Comparison of ENCODE assay signal across 2 cellular contexts in genomic region chr2:121075006-121075545, GRCh38.
TF ChIP-seq lines count a peak whose summit lies in the region.

No MANE protein-coding gene starts in this region.

TF ChIP-seq in K562, 482 proteins besides CTCF, POLR2A, EP300 and RAD21 (continued from another document and continues in another):
- TF ChIP-seq, protein P1, sequence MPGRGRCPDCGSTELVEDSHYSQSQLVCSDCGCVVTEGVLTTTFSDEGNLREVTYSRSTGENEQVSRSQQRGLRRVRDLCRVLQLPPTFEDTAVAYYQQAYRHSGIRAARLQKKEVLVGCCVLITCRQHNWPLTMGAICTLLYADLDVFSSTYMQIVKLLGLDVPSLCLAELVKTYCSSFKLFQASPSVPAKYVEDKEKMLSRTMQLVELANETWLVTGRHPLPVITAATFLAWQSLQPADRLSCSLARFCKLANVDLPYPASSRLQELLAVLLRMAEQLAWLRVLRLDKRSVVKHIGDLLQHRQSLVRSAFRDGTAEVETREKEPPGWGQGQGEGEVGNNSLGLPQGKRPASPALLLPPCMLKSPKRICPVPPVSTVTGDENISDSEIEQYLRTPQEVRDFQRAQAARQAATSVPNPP (IDR thresholded peaks at IDR 0.05; ENCODE audit: borderline replicate concordance, insufficient read depth, insufficient read length) = no peak
- TF ChIP-seq NELFE (IDR thresholded peaks at IDR 0.05; ENCODE audit: insufficient read depth, insufficient read length) = peak; percentile 62
- no peak for TF ChIP-seq ZNF324 (CRISPR knock-in tag; IDR thresholded peaks at IDR 0.05)
- no peak for TF ChIP-seq GATAD2B (IDR thresholded peaks at IDR 0.05; ENCODE audit: borderline replicate concordance)
- peak; percentile 38; the same call in 1 of the 2 replicates for TF ChIP-seq NR4A1 (CRISPR knock-in tag; IDR thresholded peaks at IDR 0.05)
- no peak; the same call in 1 of the 2 replicates for TF ChIP-seq NR4A1 (tag; IDR thresholded peaks at IDR 0.05)
- TF ChIP-seq, protein P2, sequence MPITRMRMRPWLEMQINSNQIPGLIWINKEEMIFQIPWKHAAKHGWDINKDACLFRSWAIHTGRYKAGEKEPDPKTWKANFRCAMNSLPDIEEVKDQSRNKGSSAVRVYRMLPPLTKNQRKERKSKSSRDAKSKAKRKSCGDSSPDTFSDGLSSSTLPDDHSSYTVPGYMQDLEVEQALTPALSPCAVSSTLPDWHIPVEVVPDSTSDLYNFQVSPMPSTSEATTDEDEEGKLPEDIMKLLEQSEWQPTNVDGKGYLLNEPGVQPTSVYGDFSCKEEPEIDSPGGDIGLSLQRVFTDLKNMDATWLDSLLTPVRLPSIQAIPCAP (CRISPR knock-in tag; IDR thresholded peaks at IDR 0.05; ENCODE audit: borderline replicate concordance) = 0 out of 2 replicates have a peak, but pooled peaks have one; percentile 72
- TF ChIP-seq CHAMP1 (IDR thresholded peaks at IDR 0.05) = no peak
- TF ChIP-seq STAT5B (CRISPR knock-in tag; IDR thresholded peaks at IDR 0.05) = no peak
- TF ChIP-seq BCLAF1 (IDR thresholded peaks at IDR 0.05; ENCODE audit: borderline replicate concordance in 1 of 2, control insufficient read depth in 1 of 2, low read depth in 2 of 2, low read length in 1 of 2) = peak in 1 of 2 experiments; percentile 100; a peak in 2 of 4 replicates
- TF ChIP-seq CSDE1 (IDR thresholded peaks at IDR 0.05) = peak in 1 of 2 experiments; percentile 97; a peak in 2 of 4 replicates
- peak; percentile 99 for TF ChIP-seq OTX1 (CRISPR knock-in tag; IDR thresholded peaks at IDR 0.05)
- TF ChIP-seq GTF2F1 (IDR thresholded peaks at IDR 0.05; ENCODE audit: low read depth, low read length) = peak; percentile 100
- TF ChIP-seq TARDBP (IDR thresholded peaks at IDR 0.05) = peak; percentile 48; the same call in 1 of the 2 replicates
- no peak for TF ChIP-seq RBM34 (IDR thresholded peaks at IDR 0.05; ENCODE audit: borderline replicate concordance, insufficient read depth, low read length)
- TF ChIP-seq HOMEZ (CRISPR knock-in tag; IDR thresholded peaks at IDR 0.05) = no peak

TF ChIP-seq in HepG2, 621 proteins besides CTCF, POLR2A, EP300 and RAD21 (continued from another document):
- TF ChIP-seq SNAPC4 (CRISPR knock-in tag; IDR thresholded peaks at IDR 0.05) (peak; percentile 98), POLR2AphosphoS5 (IDR thresholded peaks at IDR 0.05; ENCODE audit: low read depth, low read length) (peak; percentile 23; the same call in 1 of the 2 replicates), ZNF644 (CRISPR knock-in tag; IDR thresholded peaks at IDR 0.05; ENCODE audit: low read depth) (no peak), ZNF557 (CRISPR knock-in tag; IDR thresholded peaks at IDR 0.05) (no peak)
- TF ChIP-seq, protein P3, sequence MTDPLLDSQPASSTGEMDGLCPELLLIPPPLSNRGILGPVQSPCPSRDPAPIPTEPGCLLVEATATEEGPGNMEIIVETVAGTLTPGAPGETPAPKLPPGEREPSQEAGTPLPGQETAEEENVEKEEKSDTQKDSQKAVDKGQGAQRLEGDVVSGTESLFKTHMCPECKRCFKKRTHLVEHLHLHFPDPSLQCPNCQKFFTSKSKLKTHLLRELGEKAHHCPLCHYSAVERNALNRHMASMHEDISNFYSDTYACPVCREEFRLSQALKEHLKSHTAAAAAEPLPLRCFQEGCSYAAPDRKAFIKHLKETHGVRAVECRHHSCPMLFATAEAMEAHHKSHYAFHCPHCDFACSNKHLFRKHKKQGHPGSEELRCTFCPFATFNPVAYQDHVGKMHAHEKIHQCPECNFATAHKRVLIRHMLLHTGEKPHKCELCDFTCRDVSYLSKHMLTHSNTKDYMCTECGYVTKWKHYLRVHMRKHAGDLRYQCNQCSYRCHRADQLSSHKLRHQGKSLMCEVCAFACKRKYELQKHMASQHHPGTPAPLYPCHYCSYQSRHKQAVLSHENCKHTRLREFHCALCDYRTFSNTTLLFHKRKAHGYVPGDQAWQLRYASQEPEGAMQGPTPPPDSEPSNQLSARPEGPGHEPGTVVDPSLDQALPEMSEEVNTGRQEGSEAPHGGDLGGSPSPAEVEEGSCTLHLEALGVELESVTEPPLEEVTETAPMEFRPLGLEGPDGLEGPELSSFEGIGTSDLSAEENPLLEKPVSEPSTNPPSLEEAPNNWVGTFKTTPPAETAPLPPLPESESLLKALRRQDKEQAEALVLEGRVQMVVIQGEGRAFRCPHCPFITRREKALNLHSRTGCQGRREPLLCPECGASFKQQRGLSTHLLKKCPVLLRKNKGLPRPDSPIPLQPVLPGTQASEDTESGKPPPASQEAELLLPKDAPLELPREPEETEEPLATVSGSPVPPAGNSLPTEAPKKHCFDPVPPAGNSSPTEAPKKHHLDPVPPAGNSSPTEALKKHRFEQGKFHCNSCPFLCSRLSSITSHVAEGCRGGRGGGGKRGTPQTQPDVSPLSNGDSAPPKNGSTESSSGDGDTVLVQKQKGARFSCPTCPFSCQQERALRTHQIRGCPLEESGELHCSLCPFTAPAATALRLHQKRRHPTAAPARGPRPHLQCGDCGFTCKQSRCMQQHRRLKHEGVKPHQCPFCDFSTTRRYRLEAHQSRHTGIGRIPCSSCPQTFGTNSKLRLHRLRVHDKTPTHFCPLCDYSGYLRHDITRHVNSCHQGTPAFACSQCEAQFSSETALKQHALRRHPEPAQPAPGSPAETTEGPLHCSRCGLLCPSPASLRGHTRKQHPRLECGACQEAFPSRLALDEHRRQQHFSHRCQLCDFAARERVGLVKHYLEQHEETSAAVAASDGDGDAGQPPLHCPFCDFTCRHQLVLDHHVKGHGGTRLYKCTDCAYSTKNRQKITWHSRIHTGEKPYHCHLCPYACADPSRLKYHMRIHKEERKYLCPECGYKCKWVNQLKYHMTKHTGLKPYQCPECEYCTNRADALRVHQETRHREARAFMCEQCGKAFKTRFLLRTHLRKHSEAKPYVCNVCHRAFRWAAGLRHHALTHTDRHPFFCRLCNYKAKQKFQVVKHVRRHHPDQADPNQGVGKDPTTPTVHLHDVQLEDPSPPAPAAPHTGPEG (CRISPR knock-in tag; IDR thresholded peaks at IDR 0.05) = no peak
